ENCODE assay signal across 21 cellular contexts in the genomic region with DNA sequence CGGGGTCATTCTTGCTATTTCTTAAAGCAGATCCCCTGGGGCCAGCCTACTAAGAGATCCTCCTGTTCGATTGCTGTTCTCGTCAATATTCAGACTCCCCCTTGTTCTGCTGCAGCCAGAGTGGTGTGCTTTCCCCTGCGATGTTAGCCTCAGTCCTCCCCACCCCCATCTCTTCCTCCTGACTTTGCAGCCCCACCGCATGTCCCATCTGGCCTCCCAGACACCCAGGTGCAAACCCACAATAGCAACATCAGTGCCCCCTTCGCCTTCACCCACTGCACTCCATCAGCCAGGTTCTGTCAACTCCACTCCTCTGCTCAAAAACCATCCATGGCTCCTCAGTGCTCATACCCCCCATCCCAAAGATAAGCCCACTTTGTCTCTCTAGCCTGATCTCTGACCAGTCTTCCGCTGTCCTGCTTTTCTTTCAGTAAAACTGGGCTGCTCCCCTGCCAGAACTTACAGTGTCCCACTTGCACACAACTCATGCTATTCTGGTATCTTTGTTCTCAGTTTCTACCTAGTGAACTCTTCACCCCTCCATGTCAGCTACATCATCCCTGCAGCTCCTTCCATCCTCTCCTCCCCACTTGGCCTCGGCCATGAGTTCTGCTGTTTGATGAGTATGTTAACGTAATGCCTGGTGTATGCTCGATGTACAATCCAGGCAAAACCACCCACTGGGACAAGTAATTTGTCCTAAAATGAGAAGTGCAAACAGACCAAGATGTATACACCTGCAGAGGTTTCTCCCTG. TPM values are rescaled to one million over a fixed set of nuclear protein-coding genes. Genes with fewer than 3 reads are reported as not detected.
"Had no signal": no experiment of that assay in that cellular context is flagged by ENCODE, and none has a peak within 500 bp of the region (broad histone marks: within the 10 kb centered on the region; RNA-seq: fewer than 3 reads in every experiment).

No MANE protein-coding gene starts in this region.

- H3K27me3 ChIP-seq: upper lobe of left lung had no signal

- H3K9me3 Mint-ChIP-seq: activated naive CD8-positive, alpha-beta T cell treated with anti-CD3 and anti-CD28 coated beads, Interleukin-2, amount 10 ng/mL, durations not matched to agents 7 days and 5 days; brain; central memory CD8-positive, alpha-beta T cell; memory B cell; naive thymus-derived CD8-positive, alpha-beta T cell had no signal

- ATAC-seq: mucosa of descending colon; naive thymus-derived CD8-positive, alpha-beta T cell; stimulated activated naive CD8-positive, alpha-beta T cell treated with anti-CD3 and anti-CD28 coated beads, Interleukin-15, Interleukin-2, amounts not matched to agents 100 U/mL and 50 U/mL, for 24 hours had no signal

- H3K4me3 Mint-ChIP-seq: activated naive CD8-positive, alpha-beta T cell treated with anti-CD3 and anti-CD28 coated beads, Interleukin-2, amount 10 ng/mL, durations not matched to agents 7 days and 5 days; brain; central memory CD8-positive, alpha-beta T cell; memory B cell; naive thymus-derived CD8-positive, alpha-beta T cell had no signal

- H3K4me1 Mint-ChIP-seq: central memory CD8-positive, alpha-beta T cell; memory B cell had no signal

- H3K27ac Mint-ChIP-seq: activated naive CD8-positive, alpha-beta T cell treated with anti-CD3 and anti-CD28 coated beads, Interleukin-2, amount 10 ng/mL, durations not matched to agents 7 days and 5 days; memory B cell had no signal

- H3K36me3 ChIP-seq: left ventricle myocardium inferior, upper lobe of left lung had no signal

- H3K9me3 ChIP-seq: left ventricle myocardium inferior, mucosa of descending colon, upper lobe of left lung had no signal

- H3K27ac ChIP-seq: coronary artery, left ventricle myocardium inferior, skin epidermis had no signal

- H3K4me1 ChIP-seq: upper lobe of left lung had no signal

- DNase-seq: activated CD4-positive, alpha-beta T cell treated with anti-CD3 and anti-CD28 coated beads for 1 hour; activated CD4-positive, alpha-beta T cell treated with anti-CD3 and anti-CD28 coated beads, Interleukin-2, amount 50 U/mL, for 4 hours; activated naive CD4-positive, alpha-beta T cell; activated naive CD8-positive, alpha-beta T cell treated with anti-CD3 and anti-CD28 coated beads, Interleukin-2, amount 10 ng/mL, durations not matched to agents 7 days and 5 days; activated T-cell treated with anti-CD3 and anti-CD28 coated beads for 4 hours; foreskin fibroblast; hypothalamus; left ventricle myocardium inferior; mucosa of descending colon; naive thymus-derived CD8-positive, alpha-beta T cell; nucleus accumbens; stimulated activated CD4-positive, alpha-beta T cell treated with anti-CD3 and anti-CD28 coated beads, Interleukin-15, amount 100 ng/mL, for 24 hours; stimulated activated CD4-positive, alpha-beta T cell treated with anti-CD3 and anti-CD28 coated beads, Interleukin-4, amount 100 ng/mL, for 4 hours; stimulated activated CD8-positive, alpha-beta memory T cell treated with anti-CD3 and anti-CD28 coated beads, Interleukin-4, amount 100 ng/mL, for 48 hours; stimulated activated naive CD8-positive, alpha-beta T cell treated with anti-CD3 and anti-CD28 coated beads, Interleukin-15, Interleukin-2, amounts not matched to agents 100 U/mL and 50 U/mL, for 24 hours; upper lobe of left lung had no signal

- H3K4me3 ChIP-seq: coronary artery, left ventricle myocardium inferior, mucosa of descending colon, skin epidermis, upper lobe of left lung had no signal

- H3K36me3 Mint-ChIP-seq: activated naive CD8-positive, alpha-beta T cell treated with anti-CD3 and anti-CD28 coated beads, Interleukin-2, amount 10 ng/mL, durations not matched to agents 7 days and 5 days; brain; memory B cell; naive thymus-derived CD8-positive, alpha-beta T cell had no signal

RNA-seq across cellular contexts. Expression of a gene that starts 26.6 kb away (rescaled TPM):
- total RNA-seq: activated naive CD8-positive, alpha-beta T cell treated with anti-CD3 and anti-CD28 coated beads, Interleukin-2, amount 10 ng/mL, durations not matched to agents 7 days and 5 days; naive thymus-derived CD8-positive, alpha-beta T cell had no signal
